8 cellular contexts compared by ENCODE assay signal in the genomic region with DNA sequence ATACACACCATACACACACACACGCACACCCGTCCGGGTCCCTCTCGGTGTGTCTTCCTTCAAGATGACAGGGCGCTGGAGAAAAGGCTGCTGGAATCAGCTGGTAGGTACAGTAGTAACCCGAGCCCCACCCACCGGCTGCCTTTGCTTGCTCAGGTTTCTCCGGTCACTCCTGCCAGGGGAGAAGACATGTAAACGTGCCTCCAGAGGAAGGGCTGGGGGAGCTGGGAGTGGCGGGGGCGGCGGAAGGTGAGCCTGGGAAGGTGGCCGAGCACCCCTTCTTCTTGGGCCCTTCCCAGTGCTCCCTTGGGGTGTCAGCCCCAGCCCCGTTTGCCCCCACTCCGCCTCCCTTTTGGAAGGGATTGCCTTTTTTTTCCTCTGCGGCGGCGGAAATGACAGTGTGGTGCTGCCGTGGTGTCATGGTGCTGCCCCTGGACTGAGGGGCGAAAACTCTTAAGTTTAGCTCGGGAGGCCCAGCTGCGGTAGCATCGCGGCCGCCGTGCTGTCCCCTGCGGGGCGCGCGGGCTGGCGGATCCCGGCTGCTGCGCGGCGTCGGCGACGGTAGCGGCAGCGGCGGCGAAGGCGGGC. TPM values are rescaled to one million over a fixed set of nuclear protein-coding genes. Genes with fewer than 3 reads are reported as not detected.
DNase-seq lines count a peak whose midpoint lies in the region; ATAC-seq and TF ChIP-seq lines count a peak whose summit lies in the region.

A gene with protein sequence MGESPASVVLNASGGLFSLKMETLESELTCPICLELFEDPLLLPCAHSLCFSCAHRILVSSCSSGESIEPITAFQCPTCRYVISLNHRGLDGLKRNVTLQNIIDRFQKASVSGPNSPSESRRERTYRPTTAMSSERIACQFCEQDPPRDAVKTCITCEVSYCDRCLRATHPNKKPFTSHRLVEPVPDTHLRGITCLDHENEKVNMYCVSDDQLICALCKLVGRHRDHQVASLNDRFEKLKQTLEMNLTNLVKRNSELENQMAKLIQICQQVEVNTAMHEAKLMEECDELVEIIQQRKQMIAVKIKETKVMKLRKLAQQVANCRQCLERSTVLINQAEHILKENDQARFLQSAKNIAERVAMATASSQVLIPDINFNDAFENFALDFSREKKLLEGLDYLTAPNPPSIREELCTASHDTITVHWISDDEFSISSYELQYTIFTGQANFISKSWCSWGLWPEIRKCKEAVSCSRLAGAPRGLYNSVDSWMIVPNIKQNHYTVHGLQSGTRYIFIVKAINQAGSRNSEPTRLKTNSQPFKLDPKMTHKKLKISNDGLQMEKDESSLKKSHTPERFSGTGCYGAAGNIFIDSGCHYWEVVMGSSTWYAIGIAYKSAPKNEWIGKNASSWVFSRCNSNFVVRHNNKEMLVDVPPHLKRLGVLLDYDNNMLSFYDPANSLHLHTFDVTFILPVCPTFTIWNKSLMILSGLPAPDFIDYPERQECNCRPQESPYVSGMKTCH (plus strand): TSS at position 169 of the 588 bp plus-strand sequence. CDS start 561 bp downstream, outside the sequence.

- H3K9me3 ChIP-seq in suprapubic skin = no peaks in the 10 kb centered on the region

- peak; percentile 77 to 80 for ATAC-seq in natural killer cell treated with Interleukin-12 subunit alpha and Interleukin-12 subunit beta and Interleukin-15 and Interleukin-18, amount 100 ng/mL, for 72 hours

- H3K27me3 Mint-ChIP-seq in HFFc6 (ENCODE audit: insufficient read depth) = no peaks in the 10 kb centered on the region; the same call in 1 of the 2 replicates
- peaks cover 31 to 40% of the 10 kb centered on the region in 2 donors for H3K27me3 Mint-ChIP-seq in natural killer cell treated with Interleukin-12 subunit alpha and Interleukin-12 subunit beta and Interleukin-15 and Interleukin-18, amount 100 ng/mL, for 72 hours

- H3K4me1 Mint-ChIP-seq in HFFc6 (ENCODE audit: low read depth) = peaks cover 42% of the 10 kb centered on the region
- H3K4me1 Mint-ChIP-seq in natural killer cell treated with Interleukin-12 subunit alpha and Interleukin-12 subunit beta and Interleukin-15 and Interleukin-18, amount 100 ng/mL, for 72 hours (ENCODE audit: low read depth in 2 of 2) = peaks cover 8 to 15% of the 10 kb centered on the region in 2 donors

- no peaks in the 10 kb centered on the region for H3K27me3 ChIP-seq in suprapubic skin

- H3K9me3 Mint-ChIP-seq in HFFc6 = no peaks in the 10 kb centered on the region
- no peaks in the 10 kb centered on the region for H3K9me3 Mint-ChIP-seq in natural killer cell treated with Interleukin-12 subunit alpha and Interleukin-12 subunit beta and Interleukin-15 and Interleukin-18, amount 100 ng/mL, for 72 hours

- H3K27ac ChIP-seq in suprapubic skin = peak within 1 kb of the TSS; percentile 89

- TF ChIP-seq CTCF in HFFc6 (IDR thresholded peaks at IDR 0.05) = no peak
- TF ChIP-seq CTCF in suprapubic skin (IDR thresholded peaks at IDR 0.05) = no peak

- no peaks in the 10 kb centered on the region for H3K36me3 Mint-ChIP-seq in HFFc6 (ENCODE audit: low read depth)
- no peaks in the 10 kb centered on the region for H3K36me3 Mint-ChIP-seq in natural killer cell treated with Interleukin-12 subunit alpha and Interleukin-12 subunit beta and Interleukin-15 and Interleukin-18, amount 100 ng/mL, for 72 hours

- peak within 1 kb of the TSS; percentile 91 for H3K27ac Mint-ChIP-seq in HFFc6
- H3K27ac Mint-ChIP-seq in natural killer cell treated with Interleukin-12 subunit alpha and Interleukin-12 subunit beta and Interleukin-15 and Interleukin-18, amount 100 ng/mL, for 72 hours = no peak within 1 kb of the TSS

- TF ChIP-seq EP300 in suprapubic skin (IDR thresholded peaks at IDR 0.05) = no peak

- peak; percentile 49 for DNase-seq in EH (ENCODE audit: low read depth)
- peak; percentile 33 for DNase-seq in HFFc6
- DNase-seq in NCI-H2196 treated with DMSO at 0.1 percent for 48 hours (lab: John Stamatoyannopoulos, UW; ENCODE audit: unreplicated experiment) = peak; percentile 13
- DNase-seq in activated T-cell treated with anti-CD3 and anti-CD28 coated beads, Interleukin-2, amount 50 U/mL, for 48 hours = peak; percentile 60 to 68
- DNase-seq in fibroblast of gingiva (ENCODE audit: low read depth) = peak; percentile 24
- peak; percentile 62 for DNase-seq in natural killer cell treated with Interleukin-12 subunit alpha and Interleukin-12 subunit beta and Interleukin-15 and Interleukin-18, amount 100 ng/mL, for 72 hours (ENCODE audit: low spot score)
- DNase-seq in suprapubic skin (ENCODE audit: low spot score in 2 of 2) = peak; percentile 79
- no peak for DNase-seq in NCI-H1694 (lab: John Stamatoyannopoulos, UW)

- H3K36me3 ChIP-seq in suprapubic skin = no peaks in the 10 kb centered on the region

- peaks cover 19% of the 10 kb centered on the region for H3K4me1 ChIP-seq in suprapubic skin

- WGBS in suprapubic skin = 55% methylated on average over 16 of the region's 43 CpGs

- peak within 1 kb of the TSS; percentile 64 for H3K4me3 ChIP-seq in suprapubic skin

- H3K4me3 Mint-ChIP-seq in HFFc6 = peak within 1 kb of the TSS; percentile 95
- H3K4me3 Mint-ChIP-seq in natural killer cell treated with Interleukin-12 subunit alpha and Interleukin-12 subunit beta and Interleukin-15 and Interleukin-18, amount 100 ng/mL, for 72 hours = peak within 1 kb of the TSS; percentile 67

- no peak for TF ChIP-seq POLR2A in suprapubic skin (IDR thresholded peaks at IDR 0.05)

RNA-seq across cellular contexts. Expression of the gene that starts here (rescaled TPM):
- 10 to 100 TPM in 4 of 6 experiments, 1 to 10 TPM in 2; 8.4 to 11.3 (median 10.6) TPM for total RNA-seq in HFFc6 (2021; fragmentation: NEBNext Ultra II Directional; extraction: Animal tissue kit (Norgen Biotek cat#: 25700))
- 1 to 10 TPM in 1 of 2 donors, under 1 TPM in 1; 0.74 to 2.0 TPM for total RNA-seq in natural killer cell treated with Interleukin-12 subunit alpha and Interleukin-12 subunit beta and Interleukin-15 and Interleukin-18, amount 100 ng/mL, for 72 hours
- 10 to 100 TPM; 31.8 to 50.9 (median 36.1) TPM for total RNA-seq in suprapubic skin
